ENCODE assay signal across 8 cellular contexts in the genomic region with DNA sequence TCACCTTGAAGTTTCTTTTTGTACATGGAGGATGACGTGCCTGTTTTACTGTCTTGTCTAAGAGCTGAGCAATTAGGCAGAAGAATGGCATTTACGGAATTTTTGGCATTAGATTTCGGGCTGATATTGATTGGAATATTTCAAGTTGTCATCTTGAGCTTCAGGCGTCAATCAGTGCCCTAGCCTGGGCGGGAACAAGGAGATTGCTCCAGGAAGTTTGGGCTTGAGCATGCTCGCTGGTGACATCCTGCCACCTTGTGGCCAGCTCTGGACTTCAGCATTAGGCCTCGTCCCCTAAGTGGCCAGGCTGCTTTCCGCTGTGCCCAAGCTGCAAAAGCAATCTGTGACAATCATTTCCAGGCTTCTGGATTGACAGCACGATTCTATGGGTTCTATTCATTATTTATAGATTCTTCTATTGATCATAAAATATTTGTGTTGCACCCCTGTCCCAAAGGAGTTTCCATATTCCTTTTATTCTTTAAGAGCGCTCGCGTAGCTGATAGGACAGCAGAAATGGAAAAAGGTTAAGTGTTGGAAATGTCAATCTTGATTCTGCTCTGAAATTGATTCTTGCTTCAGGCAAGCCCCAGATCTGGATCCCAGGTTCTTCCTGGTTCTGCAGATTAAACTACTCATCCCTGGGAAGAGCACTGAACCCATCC.
A peak's percentile ranks its signal among the peaks of the same experiment; 100 is the strongest.
DNase-seq lines count a peak whose midpoint lies in the region; ATAC-seq and TF ChIP-seq lines count a peak whose summit lies in the region.

No MANE protein-coding gene starts in this region.

- H3K9me3 ChIP-seq in skeletal muscle tissue (ENCODE audit: control insufficient read depth in 3 of 3, low read length in 3 of 3): no peaks in the 10 kb centered on the region

- peaks cover 0 to 7% (median 7%) of the 10 kb centered on the region in 3 donors for H3K27me3 ChIP-seq in skeletal muscle tissue (ENCODE audit: control insufficient read depth in 3 of 3, insufficient read depth in 3 of 3, low read length in 3 of 3)

- no peaks in the 10 kb centered on the region for H3K9me3 Mint-ChIP-seq in MCF 10A (ENCODE audit: unreplicated experiment)

- H3K4me3 ChIP-seq in skeletal muscle tissue (ENCODE audit: low read length in 3 of 3): peak overlapping the region in 2 of 3 donors; percentile 60 to 62

- H3K4me1 Mint-ChIP-seq in MCF 10A (ENCODE audit: insufficient read depth, unreplicated experiment): peaks cover 11% of the 10 kb centered on the region

- peak; percentile 63 for ATAC-seq in HG02623 (IDR thresholded peaks at IDR 0.05; ENCODE audit: unreplicated experiment)

- peaks cover 0 to 3% (median 0%) of the 10 kb centered on the region in 3 donors for H3K4me1 ChIP-seq in skeletal muscle tissue (ENCODE audit: control insufficient read depth in 3 of 3, insufficient read depth in 3 of 3, low read length in 3 of 3)

- TF ChIP-seq CTCF in MCF 10A (IDR thresholded peaks at IDR 0.05; ENCODE audit: unreplicated experiment): peak; percentile 79

- intact Hi-C loops in MCF 10A (cut with micrococcal nuclease): loop anchor here (1.0 to 5.0 kb wide), 6 partner anchors 54 to 424 kb away; no protein-coding TSS in a partner anchor

- no peaks in the 10 kb centered on the region for H3K36me3 ChIP-seq in skeletal muscle tissue (ENCODE audit: control insufficient read depth in 3 of 3, insufficient read depth in 3 of 3, low read length in 3 of 3)

- DNase-seq in GM04504 (ENCODE audit: low read depth) (peak; percentile 53), NCI-H187 (lab: John Stamatoyannopoulos, UW) (peak; percentile 25 to 53), T1000 (lab: John Stamatoyannopoulos, UW) (peak; percentile 44), MCF 10A (ENCODE audit: unreplicated experiment) (peak; percentile 82), iPS-NIHi11 (ENCODE audit: low spot score) (peak; percentile 85), NCI-H1048 (lab: John Stamatoyannopoulos, UW) (no peak)

- peak overlapping the region in 1 of 3 donors; percentile 0 for H3K9ac ChIP-seq in skeletal muscle tissue (ENCODE audit: low read depth in 1 of 3, low read length in 3 of 3)

- POLR2A ChIA-PET in MCF 10A (lab: Yijun Ruan, JAX): interaction anchor here (0.6 to 2.1 kb wide), 15 partner anchors 10 to 340 kb away, joined by 3 to 19 read pairs (median 4); a partner anchor contains a TSS

- CTCF ChIA-PET in MCF 10A (lab: Yijun Ruan, JAX): interaction anchor here (0.6 to 3.9 kb wide), 70 partner anchors 8 to 563 kb away, joined by 3 to 64 read pairs (median 5); a partner anchor contains a TSS

- no TSS peak for BruUV-seq in MCF 10A (replicated peaks; lab: Mats Ljungman, UMichigan)

- no peaks in the 10 kb centered on the region for H3K36me3 Mint-ChIP-seq in MCF 10A (ENCODE audit: insufficient read depth, unreplicated experiment)

- no peak overlapping the region for H3K27ac Mint-ChIP-seq in MCF 10A (ENCODE audit: low read depth, unreplicated experiment)

- H3K27ac ChIP-seq in skeletal muscle tissue (ENCODE audit: low read depth, low read length): no peak overlapping the region

- no peaks in the 10 kb centered on the region for H3K27me3 Mint-ChIP-seq in MCF 10A (ENCODE audit: insufficient read depth, unreplicated experiment)

- no peak overlapping the region for H3K4me3 Mint-ChIP-seq in MCF 10A (ENCODE audit: unreplicated experiment)
